Comparison of ENCODE assay signal across 7 cellular contexts in the genomic region with DNA sequence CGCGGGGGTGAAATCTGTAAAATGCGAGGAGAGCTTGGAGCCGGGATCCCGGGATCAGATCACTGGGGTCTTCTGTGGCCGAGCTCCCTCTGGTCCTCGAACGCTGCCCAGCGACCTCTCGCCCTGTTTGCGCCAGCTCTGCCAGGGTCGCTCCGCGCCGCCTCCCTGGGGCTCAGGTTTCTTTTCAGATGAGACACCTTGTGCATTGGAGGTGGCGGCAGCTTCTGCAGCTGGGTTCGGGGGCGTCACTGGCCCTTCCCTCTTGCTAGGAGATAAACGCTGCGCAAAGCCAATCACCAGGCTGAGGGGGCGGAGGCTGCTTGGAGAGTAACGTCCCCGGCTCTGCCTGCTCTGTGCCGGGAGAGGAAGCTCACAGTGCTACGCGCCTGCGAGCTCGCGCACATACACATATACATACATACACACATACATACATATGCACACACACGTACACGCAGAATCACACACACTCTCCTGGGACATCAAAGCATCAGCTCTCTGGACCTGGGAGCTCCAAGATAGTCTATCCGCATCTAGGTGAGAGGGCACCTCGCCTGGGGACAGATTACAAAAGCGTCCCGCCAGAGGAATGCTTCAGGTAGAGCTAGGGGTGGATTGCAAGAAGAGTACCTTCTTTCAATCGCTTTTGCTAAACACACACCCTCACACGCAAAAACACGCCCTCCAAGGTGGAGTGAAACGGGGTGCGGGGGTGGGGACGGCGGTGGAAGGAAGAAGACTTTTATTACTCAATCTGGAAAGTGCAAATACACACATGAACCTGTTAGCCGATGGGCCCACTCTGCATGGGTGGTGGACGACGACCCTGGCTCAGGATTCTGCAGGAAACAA. TPM values are rescaled to one million over a fixed set of nuclear protein-coding genes. Genes with fewer than 3 reads are reported as not detected.
DNase-seq lines count a peak whose midpoint lies in the region; ATAC-seq and TF ChIP-seq lines count a peak whose summit lies in the region.

A gene with protein sequence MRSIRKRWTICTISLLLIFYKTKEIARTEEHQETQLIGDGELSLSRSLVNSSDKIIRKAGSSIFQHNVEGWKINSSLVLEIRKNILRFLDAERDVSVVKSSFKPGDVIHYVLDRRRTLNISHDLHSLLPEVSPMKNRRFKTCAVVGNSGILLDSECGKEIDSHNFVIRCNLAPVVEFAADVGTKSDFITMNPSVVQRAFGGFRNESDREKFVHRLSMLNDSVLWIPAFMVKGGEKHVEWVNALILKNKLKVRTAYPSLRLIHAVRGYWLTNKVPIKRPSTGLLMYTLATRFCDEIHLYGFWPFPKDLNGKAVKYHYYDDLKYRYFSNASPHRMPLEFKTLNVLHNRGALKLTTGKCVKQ (minus strand): TSS at position 247 of the 852 bp plus-strand sequence. CDS start 327 bp downstream, outside the sequence.

- H3K27ac ChIP-seq in mesenchymal stem cell (ENCODE audit: low read length, poor library complexity, severe bottlenecking) = no peak within 1 kb of the TSS

- H2AFZ ChIP-seq in mesenchymal stem cell (ENCODE audit: low read depth, low read length) = peak within 1 kb of the TSS; percentile 84

- no peak within 1 kb of the TSS for H3K14ac ChIP-seq in mesenchymal stem cell (ENCODE audit: low read length in 2 of 2)

- H2BK120ac ChIP-seq in mesenchymal stem cell (ENCODE audit: low read depth, low read length) = no peak within 1 kb of the TSS

- no peak for TF ChIP-seq CTCF in activated CD8-positive, alpha-beta T cell treated with anti-CD3 and anti-CD28 coated beads for 36 hours (IDR thresholded peaks at IDR 0.05)

- peaks cover 30% of the 10 kb centered on the region for H3K4me1 Mint-ChIP-seq in activated CD8-positive, alpha-beta T cell treated with anti-CD3 and anti-CD28 coated beads for 36 hours (ENCODE audit: low read depth)

- H4K91ac ChIP-seq in mesenchymal stem cell (ENCODE audit: low read length) = no peak within 1 kb of the TSS

- H2AK5ac ChIP-seq in mesenchymal stem cell (ENCODE audit: low read length, severe bottlenecking) = no peak within 1 kb of the TSS

- H2BK15ac ChIP-seq in mesenchymal stem cell (ENCODE audit: low read depth, poor library complexity, severe bottlenecking) = no peak within 1 kb of the TSS

- H3K27me3 Mint-ChIP-seq in activated CD8-positive, alpha-beta T cell treated with anti-CD3 and anti-CD28 coated beads for 36 hours = no peaks in the 10 kb centered on the region

- WGBS in mesenchymal stem cell = 5% methylated on average over 39 of the region's 45 CpGs

- no peaks in the 10 kb centered on the region for H3K9me3 Mint-ChIP-seq in activated CD8-positive, alpha-beta T cell treated with anti-CD3 and anti-CD28 coated beads for 36 hours

- no peak within 1 kb of the TSS for H2BK12ac ChIP-seq in mesenchymal stem cell (ENCODE audit: low read length in 2 of 2)

- H3K36me3 Mint-ChIP-seq in activated CD8-positive, alpha-beta T cell treated with anti-CD3 and anti-CD28 coated beads for 36 hours (ENCODE audit: low read depth) = peaks cover 30% of the 10 kb centered on the region

- H3K27me3 ChIP-seq in mesenchymal stem cell (ENCODE audit: control insufficient read depth in 1 of 2, insufficient read depth in 1 of 2, low read length in 2 of 2) = peaks cover 0 to 46% of the 10 kb centered on the region in 2 experiments

- ATAC-seq in HG03175 (IDR thresholded peaks at IDR 0.05; ENCODE audit: unreplicated experiment) = peak; percentile 74
- peak; percentile 72 for ATAC-seq in activated CD8-positive, alpha-beta T cell treated with anti-CD3 and anti-CD28 coated beads for 36 hours

- peak; percentile 95 for TF ChIP-seq POLR2A in GM18951 (IDR thresholded peaks at IDR 0.05; ENCODE audit: extremely low read depth, insufficient read depth, insufficient read length)

- H3K9me3 ChIP-seq in mesenchymal stem cell (ENCODE audit: control insufficient read depth, low read length) = no peaks in the 10 kb centered on the region

- no peaks in the 10 kb centered on the region for H3K36me3 ChIP-seq in mesenchymal stem cell (ENCODE audit: control insufficient read depth in 1 of 2, insufficient read depth in 2 of 2, low read depth in 1 of 2, low read length in 2 of 2)

- no peak within 1 kb of the TSS for H2BK5ac ChIP-seq in mesenchymal stem cell (ENCODE audit: low read depth, low read length, poor library complexity, severe bottlenecking)

- peak within 1 kb of the TSS; percentile 96 for H3K4me2 ChIP-seq in mesenchymal stem cell (ENCODE audit: low read length, poor library complexity, severe bottlenecking)

- CTCF ChIA-PET in activated CD8-positive, alpha-beta T cell treated with anti-CD3 and anti-CD28 coated beads for 36 hours (lab: Charles Lee) = interaction anchor here (1.3 to 5.2 kb wide), 13 partner anchors 10 to 473 kb away, joined by 3 to 43 read pairs (median 6); no protein-coding TSS in a partner anchor

- in situ Hi-C loops in GM18951 (cut with MboI; ENCODE audit: low sequenced_read_pairs, unreplicated experiment) = loop anchor here (5.0 kb wide), 1 partner anchor 51 kb away; no protein-coding TSS in a partner anchor

- intact Hi-C loops in activated CD8-positive, alpha-beta T cell treated with anti-CD3 and anti-CD28 coated beads for 36 hours (cut with micrococcal nuclease) = loop anchor here (1.0 to 5.0 kb wide), 4 partner anchors 61 to 366 kb away; a partner anchor contains a TSS

- H3K9ac ChIP-seq in mesenchymal stem cell (ENCODE audit: low read length) = peak within 1 kb of the TSS; percentile 31

- H3K4me1 ChIP-seq in mesenchymal stem cell (ENCODE audit: control insufficient read depth, insufficient read depth, low read depth, low read length) = peaks cover 12% of the 10 kb centered on the region

- no peak within 1 kb of the TSS for H3K18ac ChIP-seq in mesenchymal stem cell (ENCODE audit: low read depth in 1 of 2, low read length in 2 of 2)

- H3K4ac ChIP-seq in mesenchymal stem cell (ENCODE audit: low read depth in 1 of 2, low read length in 2 of 2) = peak within 1 kb of the TSS in 1 of 2 experiments; percentile 29

- peak within 1 kb of the TSS in 1 of 2 experiments; percentile 74 for H3K23ac ChIP-seq in mesenchymal stem cell (ENCODE audit: low read length in 2 of 2)

- POLR2A ChIA-PET in activated CD8-positive, alpha-beta T cell treated with anti-CD3 and anti-CD28 coated beads for 36 hours (lab: Charles Lee) = interaction anchor here (0.6 to 6.5 kb wide), 16 partner anchors 12 to 1974 kb away, joined by 3 to 124 read pairs (median 4); no protein-coding TSS in a partner anchor

- DNase-seq in NCI-H748 (lab: John Stamatoyannopoulos, UW; ENCODE audit: unreplicated experiment) (peak; percentile 97), mesenchymal stem cell (peak; percentile 75)
- DNase-seq in activated CD8-positive, alpha-beta T cell treated with anti-CD3 and anti-CD28 coated beads for 36 hours = peak; percentile 98
- peak; percentile 80 for DNase-seq in effector CD8-positive, alpha-beta T cell (lab: John Stamatoyannopoulos, UW)
- DNase-seq in stimulated activated CD8-positive, alpha-beta memory T cell treated with anti-CD3 and anti-CD28 coated beads, Interleukin-12 subunit alpha, Interleukin-12 subunit beta, amount 100 ng/mL, for 1 hour (ENCODE audit: low read depth) = peak; percentile 87

- peak within 1 kb of the TSS; percentile 73 to 87 for H3K4me3 ChIP-seq in mesenchymal stem cell (ENCODE audit: insufficient read depth in 1 of 2, low read depth in 1 of 2, low read length in 2 of 2)

- no peaks in the 10 kb centered on the region for H3K79me1 ChIP-seq in mesenchymal stem cell (replicated peaks; ENCODE audit: low read length, poor library complexity, severe bottlenecking)

- peak within 1 kb of the TSS; percentile 98 for H3K27ac Mint-ChIP-seq in activated CD8-positive, alpha-beta T cell treated with anti-CD3 and anti-CD28 coated beads for 36 hours

- H4K8ac ChIP-seq in mesenchymal stem cell (ENCODE audit: low read length) = peak within 1 kb of the TSS; percentile 53

- peak within 1 kb of the TSS; percentile 98 for H3K4me3 Mint-ChIP-seq in activated CD8-positive, alpha-beta T cell treated with anti-CD3 and anti-CD28 coated beads for 36 hours

RNA-seq across cellular contexts. Expression of the gene that starts here (rescaled TPM):
- total RNA-seq in activated CD8-positive, alpha-beta T cell treated with anti-CD3 and anti-CD28 coated beads for 36 hours = 10 to 100 TPM; 31.6 to 34.1 TPM
- polyA plus RNA-seq in mesenchymal stem cell (2013, experiment 1 of 2) = 0.76 TPM
- 0.85 TPM for polyA plus RNA-seq in mesenchymal stem cell (2013, experiment 2 of 2)
